In genomic region chr11:56890584-56891305, GRCh38 we compare ENCODE assay signal across 12 cellular contexts.
DNase-seq lines count a peak whose midpoint lies in the region; TF ChIP-seq lines count a peak whose summit lies in the region.
"Had no signal": no experiment of that assay in that cellular context is flagged by ENCODE, and none has a peak within 500 bp of the region (broad histone marks: within the 10 kb centered on the region; RNA-seq: fewer than 3 reads in every experiment).

No MANE protein-coding gene starts in this region.

- H3K27me3 Mint-ChIP-seq in Calu3 (ENCODE audit: unreplicated experiment), result no peaks in the 10 kb centered on the region
- H3K27me3 Mint-ChIP-seq: CD4-positive, CD25-positive, alpha-beta regulatory T cell had no signal

- no peaks in the 10 kb centered on the region for H3K36me3 Mint-ChIP-seq in Calu3 (ENCODE audit: insufficient read depth, unreplicated experiment)
- H3K36me3 Mint-ChIP-seq: CD4-positive, CD25-positive, alpha-beta regulatory T cell had no signal

- no peak overlapping the region for H3K4me3 Mint-ChIP-seq in Calu3 (ENCODE audit: low read depth, unreplicated experiment)
- H3K4me3 Mint-ChIP-seq: CD4-positive, CD25-positive, alpha-beta regulatory T cell; H9 had no signal

- no peak for TF ChIP-seq POLR2A in vagina (IDR thresholded peaks at IDR 0.05)

- intact Hi-C loops in Calu3 (cut with micrococcal nuclease; ENCODE audit: unreplicated experiment), result no loop called here
- intact Hi-C loops in vagina (cut with DNase I), result no loop called here

- peaks cover 2% of the 10 kb centered on the region for H3K9me3 Mint-ChIP-seq in Calu3 (ENCODE audit: low read depth, unreplicated experiment)
- H3K9me3 Mint-ChIP-seq: CD4-positive, CD25-positive, alpha-beta regulatory T cell; H9 had no signal

- H3K9me3 ChIP-seq in vagina, result no peaks in the 10 kb centered on the region
- H3K9me3 ChIP-seq: BLaER1 treated with 17β-estradiol and CSF1 and Interleukin-3, amounts not matched to agents 10 nM and 100 nM had no signal

- TF ChIP-seq CTCF in Calu3 (IDR thresholded peaks at IDR 0.05; ENCODE audit: unreplicated experiment) (no peak), vagina (IDR thresholded peaks at IDR 0.05) (no peak)

- BruUV-seq in Calu3 (replicated peaks; lab: Mats Ljungman, UMichigan), result no TSS peak

- H3K27ac Mint-ChIP-seq in Calu3 (ENCODE audit: unreplicated experiment), result peak overlapping the region; percentile 5
- H3K27ac Mint-ChIP-seq: CD4-positive, CD25-positive, alpha-beta regulatory T cell; H9 had no signal

- no peak for DNase-seq in Calu3
- peak; percentile 79 for DNase-seq in NCI-H526 treated with DMSO at 0.1 percent for 48 hours (lab: John Stamatoyannopoulos, UW)
- DNase-seq in epithelial cell of prostate (ENCODE audit: low read depth, low spot score), result no peak
- no peak for DNase-seq in activated CD4-positive, alpha-beta T cell treated with anti-CD3 and anti-CD28 coated beads, Interleukin-2, amount 50 U/mL, for 48 hours
- no peak for DNase-seq in NCI-H2107 (lab: John Stamatoyannopoulos, UW)
- DNase-seq in vagina (ENCODE audit: extremely low spot score in 2 of 2), result no peak
- DNase-seq: CD4-positive, CD25-positive, alpha-beta regulatory T cell; DMS79 treated with DMSO at 0.1 percent for 48 hours; EL; GOT3; H9 had no signal

- no peak overlapping the region for H3K4me3 ChIP-seq in vagina
- H3K4me3 ChIP-seq: BLaER1 treated with 17β-estradiol and CSF1 and Interleukin-3, amounts not matched to agents 10 nM and 100 nM had no signal

- no peaks in the 10 kb centered on the region for H3K36me3 ChIP-seq in vagina
- H3K36me3 ChIP-seq: BLaER1 treated with 17β-estradiol and CSF1 and Interleukin-3, amounts not matched to agents 10 nM and 100 nM had no signal

- H3K4me1 ChIP-seq in vagina, result no peaks in the 10 kb centered on the region
- H3K4me1 ChIP-seq: BLaER1 treated with 17β-estradiol and CSF1 and Interleukin-3, amounts not matched to agents 10 nM and 100 nM had no signal

- CTCF ChIA-PET in Calu3 (lab: Charles Lee), result no interaction called here

- no peaks in the 10 kb centered on the region for H3K27me3 ChIP-seq in vagina
- H3K27me3 ChIP-seq: BLaER1 treated with 17β-estradiol and CSF1 and Interleukin-3, amounts not matched to agents 10 nM and 100 nM had no signal

- H3K4me1 Mint-ChIP-seq in Calu3 (ENCODE audit: low read depth, unreplicated experiment), result peaks cover 30% of the 10 kb centered on the region
- H3K4me1 Mint-ChIP-seq: CD4-positive, CD25-positive, alpha-beta regulatory T cell had no signal

- H3K27ac ChIP-seq in epithelial cell of prostate (peak overlapping the region; percentile 11), vagina (no peak overlapping the region)
- H3K27ac ChIP-seq: BLaER1 treated with 17β-estradiol and CSF1 and Interleukin-3, amounts not matched to agents 10 nM and 100 nM had no signal
